Comparison of ENCODE assay signal across 8 cellular contexts in the genomic region with DNA sequence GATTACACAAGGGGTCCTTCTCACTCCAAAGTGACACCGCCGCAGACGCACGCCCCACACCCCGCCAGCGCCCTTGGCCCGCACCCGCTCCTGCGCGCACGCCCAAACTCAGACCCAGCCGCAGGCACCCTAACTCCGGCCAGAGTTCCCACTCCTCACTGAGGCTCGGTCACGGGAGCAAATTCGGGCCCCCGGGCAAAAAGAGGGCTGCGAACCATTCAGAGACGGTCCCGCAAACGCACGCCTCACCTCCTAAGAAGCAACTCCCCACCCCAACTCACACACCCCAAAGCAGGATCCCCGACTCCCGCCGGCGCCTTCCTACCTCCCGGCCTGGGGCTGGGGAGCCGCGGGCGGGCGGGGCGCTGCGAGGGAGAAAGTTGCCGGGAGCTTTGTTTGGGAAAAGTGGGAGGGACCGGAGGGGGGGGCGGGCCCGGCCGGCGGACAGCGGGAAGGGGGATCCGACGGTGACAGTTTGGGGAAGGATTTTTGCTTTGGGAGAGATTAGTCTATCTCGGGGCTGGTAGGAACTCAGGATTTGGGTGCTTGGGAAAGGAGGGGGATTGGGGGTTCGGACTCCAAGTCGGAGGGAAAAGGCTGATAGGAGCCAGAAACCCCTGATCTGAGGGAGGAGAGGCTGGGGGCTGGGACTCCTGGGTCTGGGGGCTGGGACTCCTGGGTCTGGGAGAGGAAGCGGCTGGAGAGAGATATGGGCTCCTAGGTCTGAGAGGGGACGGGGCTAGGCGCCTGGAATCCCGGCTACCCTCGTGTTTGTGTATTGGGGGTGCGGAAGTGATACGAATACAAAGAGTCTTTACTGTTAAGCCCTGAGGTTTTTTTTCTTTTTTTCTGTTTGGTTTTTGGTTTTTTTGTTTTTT. TPM values are rescaled to one million over a fixed set of nuclear protein-coding genes. Genes with fewer than 3 reads are reported as not detected.
DNase-seq lines count a peak whose midpoint lies in the region; ATAC-seq and TF ChIP-seq lines count a peak whose summit lies in the region.

A gene (minus strand): TSS at position 369 of the 878 bp plus-strand sequence. CDS start 2,341 bp downstream, outside the sequence.

- intact Hi-C loops in activated T-helper 1 cell treated with anti-CD3 and anti-CD28 coated beads, Interleukin-12 subunit alpha, Interleukin-12 subunit beta, Interleukin-2, Interleukin-4 antibody, amounts not matched to agents 30 ng/mL and 10 ng/mL and 1 ng/mL, durations not matched to agents 14 hours and 24 hours and 36 hours (cut with micrococcal nuclease), result loop anchor here (2.0 kb wide), 1 partner anchor 71 kb away; no protein-coding TSS in a partner anchor

- TF ChIP-seq EP300 in gastroesophageal sphincter (IDR thresholded peaks at IDR 0.05), result no peak

- no peaks in the 10 kb centered on the region for H3K9me3 ChIP-seq in gastroesophageal sphincter
- no peaks in the 10 kb centered on the region for H3K9me3 ChIP-seq in neuron (ENCODE audit: low read length)

- TF ChIP-seq POLR2A in gastroesophageal sphincter (IDR thresholded peaks at IDR 0.05), result peak in 1 of 2 donors; percentile 33

- H3K4me3 ChIP-seq in gastroesophageal sphincter (peak within 1 kb of the TSS; percentile 57 to 79), neuron (ENCODE audit: low read length) (peak within 1 kb of the TSS; percentile 99)

- no peaks in the 10 kb centered on the region for H3K9me3 Mint-ChIP-seq in activated T-helper 1 cell treated with anti-CD3 and anti-CD28 coated beads, Interleukin-12 subunit alpha, Interleukin-12 subunit beta, Interleukin-2, Interleukin-4 antibody, amounts not matched to agents 30 ng/mL and 10 ng/mL and 1 ng/mL, durations not matched to agents 14 hours and 24 hours and 36 hours

- H3K27me3 Mint-ChIP-seq in activated T-helper 1 cell treated with anti-CD3 and anti-CD28 coated beads, Interleukin-12 subunit alpha, Interleukin-12 subunit beta, Interleukin-2, Interleukin-4 antibody, amounts not matched to agents 30 ng/mL and 10 ng/mL and 1 ng/mL, durations not matched to agents 14 hours and 24 hours and 36 hours (ENCODE audit: insufficient read depth), result peaks cover 36% of the 10 kb centered on the region

- peaks cover 0 to 28% of the 10 kb centered on the region in 2 donors for H3K36me3 ChIP-seq in gastroesophageal sphincter
- H3K36me3 ChIP-seq in neuron (ENCODE audit: insufficient read depth, low read length), result peaks cover 19% of the 10 kb centered on the region

- no peak for TF ChIP-seq CTCF in gastroesophageal sphincter (IDR thresholded peaks at IDR 0.05)

- H3K27me3 ChIP-seq in gastroesophageal sphincter (no peaks in the 10 kb centered on the region), neuron (ENCODE audit: insufficient read depth, low read length) (no peaks in the 10 kb centered on the region)

- H3K36me3 Mint-ChIP-seq in activated T-helper 1 cell treated with anti-CD3 and anti-CD28 coated beads, Interleukin-12 subunit alpha, Interleukin-12 subunit beta, Interleukin-2, Interleukin-4 antibody, amounts not matched to agents 30 ng/mL and 10 ng/mL and 1 ng/mL, durations not matched to agents 14 hours and 24 hours and 36 hours (ENCODE audit: low read depth), result no peaks in the 10 kb centered on the region

- peak; percentile 37 for DNase-seq in activated T-cell treated with anti-CD3 and anti-CD28 coated beads, Interleukin-2, amount 50 U/mL, for 1 hour
- DNase-seq in activated T-cell treated with anti-CD3 and anti-CD28 coated beads for 4 hours, result no peak
- DNase-seq in activated T-helper 1 cell treated with anti-CD3 and anti-CD28 coated beads, Interleukin-12 subunit alpha, Interleukin-12 subunit beta, Interleukin-2, Interleukin-4 antibody, amounts not matched to agents 30 ng/mL and 10 ng/mL and 1 ng/mL, durations not matched to agents 14 hours and 24 hours and 36 hours (ENCODE audit: low spot score), result no peak
- DNase-seq in Ammon's horn (ENCODE audit: low spot score), result no peak

- WGBS in gastroesophageal sphincter (ENCODE audit: low coverage in 1 of 2), 2 donors, result 0 to 2% methylated on average over 11 to 12 of the region's 52 CpGs

- no peak within 1 kb of the TSS for H3K27ac Mint-ChIP-seq in activated T-helper 1 cell treated with anti-CD3 and anti-CD28 coated beads, Interleukin-12 subunit alpha, Interleukin-12 subunit beta, Interleukin-2, Interleukin-4 antibody, amounts not matched to agents 30 ng/mL and 10 ng/mL and 1 ng/mL, durations not matched to agents 14 hours and 24 hours and 36 hours

- peak within 1 kb of the TSS; percentile 26 for H3K4me3 Mint-ChIP-seq in activated T-helper 1 cell treated with anti-CD3 and anti-CD28 coated beads, Interleukin-12 subunit alpha, Interleukin-12 subunit beta, Interleukin-2, Interleukin-4 antibody, amounts not matched to agents 30 ng/mL and 10 ng/mL and 1 ng/mL, durations not matched to agents 14 hours and 24 hours and 36 hours

- H3K4me1 Mint-ChIP-seq in activated T-helper 1 cell treated with anti-CD3 and anti-CD28 coated beads, Interleukin-12 subunit alpha, Interleukin-12 subunit beta, Interleukin-2, Interleukin-4 antibody, amounts not matched to agents 30 ng/mL and 10 ng/mL and 1 ng/mL, durations not matched to agents 14 hours and 24 hours and 36 hours (ENCODE audit: low read depth), result peaks cover 6% of the 10 kb centered on the region

- peak within 1 kb of the TSS; percentile 14 for H2AFZ ChIP-seq in neuron (ENCODE audit: low read depth, low read length)

- peak within 1 kb of the TSS; percentile 83 to 99 (median 94) for H3K27ac ChIP-seq in gastroesophageal sphincter

- H3K4me1 ChIP-seq in gastroesophageal sphincter (peaks cover 0 to 55% (median 11%) of the 10 kb centered on the region in 3 donors), neuron (ENCODE audit: insufficient read depth, low read length) (peaks cover 11% of the 10 kb centered on the region)

- ATAC-seq in gastroesophageal sphincter (peak; percentile 28), HG02623 (IDR thresholded peaks at IDR 0.05; ENCODE audit: unreplicated experiment) (no peak), GM19395 (IDR thresholded peaks at IDR 0.05; ENCODE audit: unreplicated experiment) (no peak)

RNA-seq across cellular contexts. Expression of the gene that starts here (rescaled TPM):
- not detected in 2 replicates for total RNA-seq in activated T-helper 1 cell treated with anti-CD3 and anti-CD28 coated beads, Interleukin-12 subunit alpha, Interleukin-12 subunit beta, Interleukin-2, Interleukin-4 antibody, amounts not matched to agents 30 ng/mL and 10 ng/mL and 1 ng/mL, durations not matched to agents 14 hours and 24 hours and 36 hours
- total RNA-seq in gastroesophageal sphincter, result 10 to 100 TPM; 47.5 to 73.1 (median 51.1) TPM

Comparison
In these comparisons a context has a peak if more than half of its experiments do, and no peak if none do; other contexts are left out.
1. RNA of the gene that starts here (total RNA-seq): 47.5 to 73.1 TPM in gastroesophageal sphincter; not detected in activated T-helper 1 cell treated with anti-CD3 and anti-CD28 coated beads, Interleukin-12 subunit alpha, Interleukin-12 subunit beta, Interleukin-2, Interleukin-4 antibody, amounts not matched to agents 30 ng/mL and 10 ng/mL and 1 ng/mL, durations not matched to agents 14 hours and 24 hours and 36 hours; every median in the first group is over 10 times any median in the second.